Comparison of ENCODE assay signal across 20 cellular contexts in genomic region chr1:3129133-3129490, GRCh38.
DNase-seq lines count a peak whose midpoint lies in the region; ATAC-seq, FAIRE-seq and TF ChIP-seq lines count a peak whose summit lies in the region.
"Had no signal": no experiment of that assay in that cellular context is flagged by ENCODE, and none has a peak within 500 bp of the region (broad histone marks: within the 10 kb centered on the region; RNA-seq: fewer than 3 reads in every experiment).

No MANE protein-coding gene starts in this region.

- H3K4me1 ChIP-seq in BLaER1 treated with 17β-estradiol and CSF1 and Interleukin-3, amounts not matched to agents 10 nM and 100 nM, result peaks cover 13 to 51% (median 38%) of the 10 kb centered on the region in 10 experiments
- H3K4me1 ChIP-seq in thoracic aorta (ENCODE audit: control insufficient read depth in 1 of 2, low read depth in 2 of 2), result peaks cover 92 to 100% of the 10 kb centered on the region in 2 donors
- H3K4me1 ChIP-seq: SJCRH30 had no signal

- peak overlapping the region in 2 of 5 experiments; percentile 24 to 69 for H3K4me3 Mint-ChIP-seq in brain
- no peak overlapping the region for H3K4me3 Mint-ChIP-seq in nephron progenitor cell
- H3K4me3 Mint-ChIP-seq in MCF 10A (ENCODE audit: unreplicated experiment), result no peak overlapping the region
- H3K4me3 Mint-ChIP-seq: HFFc6 had no signal

- intact Hi-C loops in MCF 10A (cut with micrococcal nuclease), result no loop called here

- H3K4me1 Mint-ChIP-seq in brain, result peaks cover 94% of the 10 kb centered on the region
- peaks cover 77% of the 10 kb centered on the region for H3K4me1 Mint-ChIP-seq in nephron progenitor cell
- H3K4me1 Mint-ChIP-seq in MCF 10A (ENCODE audit: insufficient read depth, unreplicated experiment), result no peaks in the 10 kb centered on the region

- no peak for FAIRE-seq in frontal cortex (lab: Jason Lieb, UNC)
- FAIRE-seq: GM12891, GM18507 had no signal

- peak overlapping the region in 8 of 11 experiments; percentile 6 to 43 (median 30); a peak in 11 of 22 replicates for H3K4me2 ChIP-seq in BLaER1 treated with 17β-estradiol and CSF1 and Interleukin-3, amounts not matched to agents 10 nM and 100 nM

- H3K27ac Mint-ChIP-seq in brain, result peak overlapping the region; percentile 20 to 94 (median 55)
- H3K27ac Mint-ChIP-seq in nephron progenitor cell, result peak overlapping the region; percentile 89
- no peak overlapping the region for H3K27ac Mint-ChIP-seq in MCF 10A (ENCODE audit: low read depth, unreplicated experiment)
- H3K27ac Mint-ChIP-seq: HFFc6 had no signal

- H3K27ac ChIP-seq in BLaER1 treated with 17β-estradiol and CSF1 and Interleukin-3, amounts not matched to agents 10 nM and 100 nM, result no peak overlapping the region
- peak overlapping the region; percentile 95 to 97 for H3K27ac ChIP-seq in thoracic aorta
- H3K27ac ChIP-seq: SJCRH30 had no signal

- no TSS peak for BruUV-seq in MCF 10A (replicated peaks; lab: Mats Ljungman, UMichigan)

- TF ChIP-seq CTCF in brain (conservative IDR thresholded peaks at IDR 0.05) (no peak), nephron progenitor cell (IDR thresholded peaks at IDR 0.05) (no peak), thoracic aorta (IDR thresholded peaks at IDR 0.05) (no peak), MCF 10A (IDR thresholded peaks at IDR 0.05; ENCODE audit: unreplicated experiment) (no peak)

- peaks cover 0 to 22% (median 0%) of the 10 kb centered on the region in 11 experiments; a peak in 3 of 22 replicates for H3K27me3 ChIP-seq in BLaER1 treated with 17β-estradiol and CSF1 and Interleukin-3, amounts not matched to agents 10 nM and 100 nM
- no peaks in the 10 kb centered on the region for H3K27me3 ChIP-seq in thoracic aorta (replicated peaks; ENCODE audit: insufficient read depth)

- H3K36me3 Mint-ChIP-seq in brain, result no peaks in the 10 kb centered on the region
- no peaks in the 10 kb centered on the region for H3K36me3 Mint-ChIP-seq in nephron progenitor cell (ENCODE audit: low read depth)
- H3K36me3 Mint-ChIP-seq in MCF 10A (ENCODE audit: insufficient read depth, unreplicated experiment), result peaks cover 4% of the 10 kb centered on the region

- CTCF ChIA-PET in MCF 10A (lab: Yijun Ruan, JAX), result no interaction called here

- no peaks in the 10 kb centered on the region for H3K9me3 ChIP-seq in BLaER1 treated with 17β-estradiol and CSF1 and Interleukin-3, amounts not matched to agents 10 nM and 100 nM (replicated peaks in 1 of 11)
- H3K9me3 ChIP-seq in thoracic aorta, result no peaks in the 10 kb centered on the region
- H3K9me3 ChIP-seq: SJCRH30 had no signal

- H4K20me1 ChIP-seq in BLaER1 treated with 17β-estradiol and CSF1 and Interleukin-3, amounts not matched to agents 10 nM and 100 nM, result peaks cover 0 to 16% (median 0%) of the 10 kb centered on the region in 11 experiments; a peak in 6 of 22 replicates

- DNase-seq in nephron progenitor cell (no peak), thoracic aorta (ENCODE audit: low spot score) (no peak), SHP77 treated with DMSO at 0.1 percent for 48 hours (lab: John Stamatoyannopoulos, UW) (no peak), MCF 10A (ENCODE audit: unreplicated experiment) (no peak), frontal cortex (ENCODE audit: low spot score in 2 of 2) (no peak)
- DNase-seq in activated effector memory CD4-positive, alpha-beta T cell treated with Interleukin-2 at 50 U/mL for 16 hours, result no peak
- DNase-seq: GF-D8; GOT3; HFFc6; NCI-H1417; NCI-H1930; NCI-H2171; NCI-H446; NCI-H69; NK-92 treated with Interleukin-12 subunit alpha and Interleukin-12 subunit beta, amount 100 ng/mL, for 24 hours; SJCRH30 had no signal

- H3K9ac ChIP-seq in BLaER1 treated with 17β-estradiol and CSF1 and Interleukin-3, amounts not matched to agents 10 nM and 100 nM, result no peak overlapping the region

- H3K9me3 Mint-ChIP-seq in brain, result peaks cover 0 to 3% (median 0%) of the 10 kb centered on the region in 5 experiments
- no peaks in the 10 kb centered on the region for H3K9me3 Mint-ChIP-seq in nephron progenitor cell
- H3K9me3 Mint-ChIP-seq in MCF 10A (ENCODE audit: unreplicated experiment), result peaks cover 15% of the 10 kb centered on the region

- POLR2A ChIA-PET in MCF 10A (lab: Yijun Ruan, JAX), result interaction anchor here (0.6 kb wide), 1 partner anchor 313 kb away, joined by 3 read pairs; no protein-coding TSS in a partner anchor

- ATAC-seq in thoracic aorta (ENCODE audit: insufficient number of reproducible peaks, low FRiP score, low read depth), result no peak

- peaks cover 2% of the 10 kb centered on the region for H3K27me3 Mint-ChIP-seq in brain
- peaks cover 10% of the 10 kb centered on the region for H3K27me3 Mint-ChIP-seq in nephron progenitor cell (ENCODE audit: low read depth, poor library complexity)
- no peaks in the 10 kb centered on the region for H3K27me3 Mint-ChIP-seq in MCF 10A (ENCODE audit: insufficient read depth, unreplicated experiment)

- H3K4me3 ChIP-seq in BLaER1 treated with 17β-estradiol and CSF1 and Interleukin-3, amounts not matched to agents 10 nM and 100 nM, result no peak overlapping the region
- peak overlapping the region; percentile 60 for H3K4me3 ChIP-seq in thoracic aorta
- H3K4me3 ChIP-seq: SJCRH30 had no signal

- no peaks in the 10 kb centered on the region for H3K36me3 ChIP-seq in BLaER1 treated with 17β-estradiol and CSF1 and Interleukin-3, amounts not matched to agents 10 nM and 100 nM
- H3K36me3 ChIP-seq in thoracic aorta, result no peaks in the 10 kb centered on the region
- H3K36me3 ChIP-seq: SJCRH30 had no signal

Comparison
In these comparisons a context has a peak if more than half of its experiments do, and no peak if none do; other contexts are left out.
1. H3K27ac ChIP-seq: peak in thoracic aorta (2 of 2); none in BLaER1 treated with 17β-estradiol and CSF1 and Interleukin-3, amounts not matched to agents 10 nM and 100 nM (0 of 11).